Comparison of ENCODE assay signal across 13 cellular contexts in the genomic region with DNA sequence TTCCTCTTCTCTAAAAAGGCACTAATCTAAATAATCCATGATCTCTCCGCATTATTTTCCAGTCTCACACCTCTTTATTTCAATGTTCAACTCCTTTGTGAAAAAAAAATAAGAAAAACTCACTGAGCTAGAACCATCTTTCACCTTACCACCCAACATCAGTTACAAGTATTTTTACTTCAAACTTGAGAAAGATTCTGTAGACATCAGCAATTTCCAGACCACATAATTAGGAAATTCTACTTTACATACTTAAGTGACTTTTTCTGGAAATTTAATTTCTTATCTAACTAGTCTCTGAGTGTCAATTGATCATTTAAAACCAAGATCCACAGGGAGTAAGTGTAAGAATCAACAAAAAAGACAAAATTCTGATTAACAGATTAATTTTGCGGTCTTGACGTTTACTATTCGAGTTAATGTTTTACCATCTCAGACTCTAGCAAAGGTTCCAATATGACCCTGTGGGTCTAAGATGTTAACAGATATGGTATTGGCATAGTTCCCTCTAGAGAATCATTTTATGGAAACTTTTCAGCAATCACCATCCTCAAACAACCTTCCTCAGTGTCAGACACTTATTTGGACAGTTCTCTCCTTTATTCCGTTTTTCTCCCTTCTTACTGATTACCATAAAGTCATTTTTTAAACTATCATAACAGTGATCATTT. TPM values are rescaled to one million over a fixed set of nuclear protein-coding genes. Genes with fewer than 3 reads are reported as not detected.
A peak's percentile ranks its signal among the peaks of the same experiment; 100 is the strongest.
DNase-seq lines count a peak whose midpoint lies in the region; ATAC-seq and TF ChIP-seq lines count a peak whose summit lies in the region.
"Had no signal": no experiment of that assay in that cellular context is flagged by ENCODE, and none has a peak within 500 bp of the region (broad histone marks: within the 10 kb centered on the region; RNA-seq: fewer than 3 reads in every experiment).

No MANE protein-coding gene starts in this region.

- intact Hi-C loops in Panc1 (cut with micrococcal nuclease; ENCODE audit: unreplicated experiment), result loop anchor here (10.0 kb wide), 1 partner anchor 57 kb away; no protein-coding TSS in a partner anchor

- POLR2A ChIA-PET in Panc1 (lab: Charles Lee), result interaction anchor here (0.9 kb wide), 1 partner anchor 17 kb away, joined by 4 read pairs; no protein-coding TSS in a partner anchor

- H3K27me3 ChIP-seq in Panc1 (ENCODE audit: control insufficient read depth, insufficient read depth, low read length) (no peaks in the 10 kb centered on the region), thoracic aorta (replicated peaks; ENCODE audit: insufficient read depth) (no peaks in the 10 kb centered on the region)
- H3K27me3 ChIP-seq: sigmoid colon had no signal

- peak overlapping the region; percentile 83 for H3K27ac Mint-ChIP-seq in activated naive CD4-positive, alpha-beta T cell treated with anti-CD3 and anti-CD28 coated beads, Interleukin-2, amount 50 U/mL, for 24 hours
- H3K27ac Mint-ChIP-seq in activated naive CD4-positive, alpha-beta T cell treated with anti-CD3 and anti-CD28 coated beads, Interleukin-2, amount 10 ng/mL, durations not matched to agents 7 days and 5 days, result no peak overlapping the region
- H3K27ac Mint-ChIP-seq: B cell had no signal

- DNase-seq in activated naive CD4-positive, alpha-beta T cell treated with anti-CD3 and anti-CD28 coated beads, Interleukin-2, amount 10 ng/mL, durations not matched to agents 7 days and 5 days, result no peak
- no peak for DNase-seq in Panc1 (ENCODE audit: low read depth, low spot score)
- DNase-seq in fibroblast of pulmonary artery (ENCODE audit: low read depth), result no peak
- DNase-seq in thoracic aorta (ENCODE audit: low spot score), result no peak
- DNase-seq in NCI-H526 (lab: John Stamatoyannopoulos, UW), result no peak
- DNase-seq: activated CD4-positive, alpha-beta T cell treated with anti-CD3 and anti-CD28 coated beads for 48 hours; anterior cingulate cortex; GF-D8; sigmoid colon had no signal

- no peak for ATAC-seq in Panc1
- ATAC-seq in thoracic aorta (ENCODE audit: insufficient number of reproducible peaks, low FRiP score, low read depth), result no peak
- no peak for ATAC-seq in GM21447 (IDR thresholded peaks at IDR 0.05; ENCODE audit: unreplicated experiment)
- ATAC-seq in HG03045 (IDR thresholded peaks at IDR 0.05; ENCODE audit: unreplicated experiment), result no peak

- in situ Hi-C loops in Panc1 (cut with HindIII; ENCODE audit: low pct_unique_long_range_greater_than_20kb, low sequenced_read_pairs), result no loop called here

- no peak overlapping the region for H3K4me3 ChIP-seq in Panc1 (ENCODE audit: low read depth in 2 of 2, low read length in 2 of 2)
- peak overlapping the region; percentile 43 for H3K4me3 ChIP-seq in fibroblast of pulmonary artery (replicated peaks; ENCODE audit: low read depth, low read length)
- no peak overlapping the region for H3K4me3 ChIP-seq in thoracic aorta
- H3K4me3 ChIP-seq: sigmoid colon had no signal

- H3K36me3 ChIP-seq in Panc1 (ENCODE audit: control insufficient read depth, insufficient read depth, low read length) (peaks cover 14% of the 10 kb centered on the region), thoracic aorta (no peaks in the 10 kb centered on the region)
- H3K36me3 ChIP-seq: sigmoid colon had no signal

- CTCF ChIA-PET in activated naive CD4-positive, alpha-beta T cell treated with anti-CD3 and anti-CD28 coated beads, Interleukin-2, amount 10 ng/mL, durations not matched to agents 7 days and 5 days (lab: Charles Lee), result interaction anchor here (1.5 kb wide), 1 partner anchor 10 kb away, joined by 8 read pairs; no protein-coding TSS in a partner anchor
- CTCF ChIA-PET in Panc1 (lab: Charles Lee), result no interaction called here

- H3K4me3 Mint-ChIP-seq in activated naive CD4-positive, alpha-beta T cell treated with anti-CD3 and anti-CD28 coated beads, Interleukin-2, amount 50 U/mL, for 24 hours, result peak overlapping the region; percentile 77
- H3K4me3 Mint-ChIP-seq in activated naive CD4-positive, alpha-beta T cell treated with anti-CD3 and anti-CD28 coated beads, Interleukin-2, amount 10 ng/mL, durations not matched to agents 7 days and 5 days, result no peak overlapping the region
- H3K4me3 Mint-ChIP-seq: B cell had no signal

- no peaks in the 10 kb centered on the region for H3K9me3 Mint-ChIP-seq in activated naive CD4-positive, alpha-beta T cell treated with anti-CD3 and anti-CD28 coated beads, Interleukin-2, amount 50 U/mL, for 24 hours
- no peaks in the 10 kb centered on the region for H3K9me3 Mint-ChIP-seq in activated naive CD4-positive, alpha-beta T cell treated with anti-CD3 and anti-CD28 coated beads, Interleukin-2, amount 10 ng/mL, durations not matched to agents 7 days and 5 days

- H3K9me3 ChIP-seq in Panc1 (ENCODE audit: control insufficient read depth, insufficient read depth, low read depth, low read length) (no peaks in the 10 kb centered on the region), thoracic aorta (no peaks in the 10 kb centered on the region)
- H3K9me3 ChIP-seq: sigmoid colon had no signal

- H3K27ac ChIP-seq in Panc1 (ENCODE audit: low read length) (peak overlapping the region; percentile 41; the same call in 1 of the 2 replicates), thoracic aorta (peak overlapping the region; percentile 7 to 20)
- H3K27ac ChIP-seq: sigmoid colon had no signal

- TSS peak; percentile 1 for BruUV-seq in Panc1 (replicated peaks; lab: Mats Ljungman, UMichigan)

- TF ChIP-seq CTCF in Panc1 (IDR thresholded peaks at IDR 0.05) (no peak), fibroblast of pulmonary artery (IDR thresholded peaks at IDR 0.05; ENCODE audit: low read length, missing control alignments) (no peak), thoracic aorta (IDR thresholded peaks at IDR 0.05) (no peak)

- H3K4me1 Mint-ChIP-seq in activated naive CD4-positive, alpha-beta T cell treated with anti-CD3 and anti-CD28 coated beads, Interleukin-2, amount 50 U/mL, for 24 hours, result peaks cover 43% of the 10 kb centered on the region
- H3K4me1 Mint-ChIP-seq in activated naive CD4-positive, alpha-beta T cell treated with anti-CD3 and anti-CD28 coated beads, Interleukin-2, amount 10 ng/mL, durations not matched to agents 7 days and 5 days, result peaks cover 32% of the 10 kb centered on the region

- H3K4me1 ChIP-seq in Panc1 (ENCODE audit: control insufficient read depth, insufficient read depth, low read length) (peaks cover 33% of the 10 kb centered on the region), thoracic aorta (ENCODE audit: control insufficient read depth in 1 of 2, low read depth in 2 of 2) (peaks cover 20 to 53% of the 10 kb centered on the region in 2 donors)

- peaks cover 19% of the 10 kb centered on the region for H3K36me3 Mint-ChIP-seq in activated naive CD4-positive, alpha-beta T cell treated with anti-CD3 and anti-CD28 coated beads, Interleukin-2, amount 50 U/mL, for 24 hours
- peaks cover 13% of the 10 kb centered on the region for H3K36me3 Mint-ChIP-seq in activated naive CD4-positive, alpha-beta T cell treated with anti-CD3 and anti-CD28 coated beads, Interleukin-2, amount 10 ng/mL, durations not matched to agents 7 days and 5 days

- H3K27me3 Mint-ChIP-seq in activated naive CD4-positive, alpha-beta T cell treated with anti-CD3 and anti-CD28 coated beads, Interleukin-2, amount 50 U/mL, for 24 hours, result no peaks in the 10 kb centered on the region
- H3K27me3 Mint-ChIP-seq in activated naive CD4-positive, alpha-beta T cell treated with anti-CD3 and anti-CD28 coated beads, Interleukin-2, amount 10 ng/mL, durations not matched to agents 7 days and 5 days, result no peaks in the 10 kb centered on the region
- H3K27me3 Mint-ChIP-seq: B cell had no signal

RNA-seq across cellular contexts. Expression of a gene that starts 5.1 kb away (rescaled TPM):
- total RNA-seq in Panc1 (2021; ENCODE audit: unreplicated experiment) (169 TPM), thoracic aorta (100 to 1,000 TPM; 188 to 361 TPM)
- 34.8 TPM for polyA plus RNA-seq in Panc1 (2012; ENCODE audit: insufficient read length)
